Comparison of ENCODE assay signal across 9 cellular contexts in the genomic region with DNA sequence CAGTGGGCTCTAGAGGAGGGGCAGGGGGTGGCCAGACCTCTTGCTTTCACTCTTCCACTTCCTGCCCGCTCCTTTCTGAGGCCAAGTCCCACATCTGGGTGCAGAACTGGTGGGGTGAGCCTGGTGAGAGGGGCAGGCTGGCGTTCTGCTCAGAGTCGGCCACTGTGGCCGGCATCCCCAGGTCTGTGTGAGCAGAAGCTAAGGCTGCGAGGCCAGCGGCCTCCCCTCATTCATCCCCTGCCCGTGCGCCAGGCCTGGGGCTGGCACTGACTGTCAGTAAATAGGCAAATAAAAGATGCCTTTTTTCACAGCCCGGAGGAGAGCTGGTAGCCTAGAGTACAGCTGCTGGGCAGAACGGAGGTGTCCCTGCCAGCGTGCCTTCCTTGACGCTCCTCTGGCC. TPM values are rescaled to one million over a fixed set of nuclear protein-coding genes. Genes with fewer than 3 reads are reported as not detected.
DNase-seq lines count a peak whose midpoint lies in the region; ATAC-seq and TF ChIP-seq lines count a peak whose summit lies in the region.
"Had no signal": no experiment of that assay in that cellular context is flagged by ENCODE, and none has a peak within 500 bp of the region (broad histone marks: within the 10 kb centered on the region; RNA-seq: fewer than 3 reads in every experiment).

No MANE protein-coding gene starts in this region.

- H3K9me3 ChIP-seq in HCT116 (ENCODE audit: control insufficient read depth in 1 of 2, insufficient read depth in 1 of 2, low read depth in 1 of 2, low read length in 2 of 2): no peaks in the 10 kb centered on the region
- H3K9me3 ChIP-seq in muscle layer of duodenum (ENCODE audit: control insufficient read depth in 1 of 2, low read length in 2 of 2): no peaks in the 10 kb centered on the region
- no peaks in the 10 kb centered on the region for H3K9me3 ChIP-seq in tibial artery

- no peak for TF ChIP-seq POLR2A in HCT116 (IDR thresholded peaks at IDR 0.05; ENCODE audit: borderline replicate concordance, extremely low read depth, insufficient read depth, insufficient read length)

- ATAC-seq in HCT116 (no peak), GM21367 (IDR thresholded peaks at IDR 0.05; ENCODE audit: unreplicated experiment) (no peak), GM18861 (IDR thresholded peaks at IDR 0.05; ENCODE audit: unreplicated experiment) (no peak)

- no peaks in the 10 kb centered on the region for H3K36me3 ChIP-seq in ACC112 (ENCODE audit: insufficient read depth, low read length)
- H3K36me3 ChIP-seq in HCT116 (ENCODE audit: control insufficient read depth in 1 of 2, insufficient read depth in 2 of 2, low read length in 2 of 2): 0 out of 4 replicates have a peak, but pooled peaks cover 0 to 3% of the 10 kb centered on the region in 2 experiments
- H3K36me3 ChIP-seq in brain microvascular endothelial cell (replicated peaks): no peaks in the 10 kb centered on the region
- H3K36me3 ChIP-seq in muscle layer of duodenum (ENCODE audit: control insufficient read depth in 1 of 2, insufficient read depth in 2 of 2, low read length in 2 of 2): no peaks in the 10 kb centered on the region
- H3K36me3 ChIP-seq in tibial artery: peaks cover 0 to 6% (median 2%) of the 10 kb centered on the region in 3 donors

- CTCF ChIA-PET in HCT116 (lab: Charles Lee) (interaction anchor here (1.0 kb wide), 1 partner anchor 28 kb away, joined by 3 read pairs; no protein-coding TSS in a partner anchor), GM10248 (lab: Yijun Ruan, JAX) (interaction anchor here (0.7 to 3.4 kb wide), 8 partner anchors 8 to 68 kb away, joined by 3 to 15 read pairs (median 4); no protein-coding TSS in a partner anchor)

- in situ Hi-C loops in brain microvascular endothelial cell (cut with HindIII; ENCODE audit: low pct_ligation_motif_present, low sequenced_read_pairs): no loop called here

- intact Hi-C loops in HCT116 (cut with micrococcal nuclease) (no loop called here), tibial artery (cut with DNase I; ENCODE audit: low total_unique reads) (no loop called here)

- peaks cover 14% of the 10 kb centered on the region for H3K4me1 ChIP-seq in ACC112 (ENCODE audit: control insufficient read depth, insufficient read depth, low read length, unreplicated experiment)
- H3K4me1 ChIP-seq in HCT116 (ENCODE audit: control insufficient read depth in 1 of 2, insufficient read depth in 2 of 2, low read length in 2 of 2): peaks cover 21 to 32% of the 10 kb centered on the region in 2 experiments
- H3K4me1 ChIP-seq in muscle layer of duodenum (ENCODE audit: control insufficient read depth in 1 of 2, insufficient read depth in 2 of 2, low read length in 2 of 2): peaks cover 0 to 16% of the 10 kb centered on the region in 2 donors
- H3K4me1 ChIP-seq in tibial artery: peaks cover 0 to 24% (median 17%) of the 10 kb centered on the region in 4 donors

- no peaks in the 10 kb centered on the region for H4K20me1 ChIP-seq in HCT116 (ENCODE audit: insufficient read depth)

- peak overlapping the region; percentile 95 for H3K4me2 ChIP-seq in HCT116 (ENCODE audit: low read length)

- no peak overlapping the region for H2AFZ ChIP-seq in ACC112 (ENCODE audit: low read length, unreplicated experiment)
- no peak overlapping the region for H2AFZ ChIP-seq in HCT116 (ENCODE audit: low read depth, low read length, poor library complexity, severe bottlenecking)

- H3K27ac ChIP-seq in ACC112 (ENCODE audit: low read depth, low read length) (no peak overlapping the region), HCT116 (ENCODE audit: low read depth, low read length) (no peak overlapping the region; the same call in 1 of the 2 replicates), brain microvascular endothelial cell (no peak overlapping the region), muscle layer of duodenum (ENCODE audit: low read length) (no peak overlapping the region), tibial artery (no peak overlapping the region)

- no peak for DNase-seq in HCT116 (ENCODE audit: low read depth, low spot score)
- no peak for DNase-seq in brain microvascular endothelial cell
- no peak for DNase-seq in GM10248 (ENCODE audit: extremely low spot score)
- no peak for DNase-seq in tibial artery
- DNase-seq: NCI-H526 treated with DMSO at 0.1 percent for 48 hours had no signal

- H3K79me2 ChIP-seq in ACC112 (ENCODE audit: control insufficient read depth, insufficient read depth, low read length, unreplicated experiment) (peaks cover 3% of the 10 kb centered on the region), HCT116 (ENCODE audit: insufficient read depth, low read length) (peaks cover 45% of the 10 kb centered on the region)

- no peak for TF ChIP-seq RAD21 in HCT116 (IDR thresholded peaks at IDR 0.05; ENCODE audit: low read depth)

- TF ChIP-seq CTCF in HCT116 (IDR thresholded peaks at IDR 0.05 in 2 of 3, conservative IDR thresholded peaks at IDR 0.05 in 1 of 3; ENCODE audit: borderline replicate concordance in 1 of 3, insufficient read depth in 1 of 3, low read depth in 2 of 3, low read length in 2 of 3): no peak
- no peak for TF ChIP-seq CTCF in brain microvascular endothelial cell (IDR thresholded peaks at IDR 0.05; ENCODE audit: low read depth, low read length, missing control alignments)
- TF ChIP-seq CTCF in GM10248 (IDR thresholded peaks at IDR 0.05; ENCODE audit: control extremely low read depth, extremely low read depth, low read depth, missing control alignments): no peak
- no peak for TF ChIP-seq CTCF in tibial artery (IDR thresholded peaks at IDR 0.05)

- peak overlapping the region; percentile 75 for H3K9ac ChIP-seq in HCT116 (ENCODE audit: low read length)

- RAD21 ChIA-PET in HCT116 (lab: Charles Lee; ENCODE audit: low non-redundant PET in 1 of 2, low total read pairs in 2 of 2, uncharacterized antibody in 2 of 2, unreplicated experiment in 2 of 2): no interaction called here

- peak overlapping the region; percentile 82 for H3K4me3 ChIP-seq in ACC112 (ENCODE audit: low read depth, low read length)
- peak overlapping the region; percentile 67 to 82 for H3K4me3 ChIP-seq in HCT116 (replicated peaks in 1 of 2; ENCODE audit: low read depth in 1 of 2, low read length in 2 of 2)
- peak overlapping the region; percentile 60 for H3K4me3 ChIP-seq in brain microvascular endothelial cell (ENCODE audit: low read depth, low read length)
- H3K4me3 ChIP-seq in muscle layer of duodenum (ENCODE audit: low read depth in 1 of 2, low read length in 2 of 2): peak overlapping the region; percentile 33 to 71
- H3K4me3 ChIP-seq in tibial artery: peak overlapping the region in 1 of 2 donors; percentile 61

- no peaks in the 10 kb centered on the region for H3K9me2 ChIP-seq in HCT116 (ENCODE audit: insufficient read depth)

- H3K27me3 ChIP-seq in ACC112 (ENCODE audit: insufficient read depth, low read length) (0 out of 2 replicates have a peak, but pooled peaks cover 4% of the 10 kb centered on the region), HCT116 (ENCODE audit: insufficient read depth, low read length) (no peaks in the 10 kb centered on the region), brain microvascular endothelial cell (replicated peaks) (no peaks in the 10 kb centered on the region), muscle layer of duodenum (ENCODE audit: low read depth, low read length) (no peaks in the 10 kb centered on the region), tibial artery (no peaks in the 10 kb centered on the region)

- POLR2A ChIA-PET in HCT116 (lab: Charles Lee): no interaction called here
- POLR2A ChIA-PET in GM10248 (lab: Yijun Ruan, JAX): no interaction called here

- BruUV-seq in HCT116 (replicated peaks; lab: Mats Ljungman, UMichigan): no TSS peak

TF ChIP-seq in HCT116, 20 proteins besides CTCF, POLR2A, EP300 and RAD21:
- TF ChIP-seq SRF (IDR thresholded peaks at IDR 0.05; ENCODE audit: low read depth) (no peak), EZH2 (IDR thresholded peaks at IDR 0.05) (no peak), JUND (IDR thresholded peaks at IDR 0.05) (no peak), TCF7L2 (IDR thresholded peaks at IDR 0.05; ENCODE audit: borderline replicate concordance, extremely low read depth, insufficient read depth, insufficient read length) (no peak), ZNF274 (IDR thresholded peaks at IDR 0.05; ENCODE audit: low read depth, low read length) (no peak)
- TF ChIP-seq, protein P1, sequence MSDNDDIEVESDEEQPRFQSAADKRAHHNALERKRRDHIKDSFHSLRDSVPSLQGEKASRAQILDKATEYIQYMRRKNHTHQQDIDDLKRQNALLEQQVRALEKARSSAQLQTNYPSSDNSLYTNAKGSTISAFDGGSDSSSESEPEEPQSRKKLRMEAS (IDR thresholded peaks at IDR 0.05): no peak

RNA-seq across cellular contexts. Expression of a gene that starts 1.2 kb away (rescaled TPM):
- total RNA-seq in HCT116 (2021; ENCODE audit: unreplicated experiment): 109 TPM
- 105 and 108 TPM in 2 replicates for polyA plus RNA-seq in HCT116 (2012)

RNA-seq across cellular contexts. Expression of a gene that starts 26.6 kb away (rescaled TPM):
- total RNA-seq in HCT116 (2021; ENCODE audit: unreplicated experiment): 173 TPM
- polyA plus RNA-seq in HCT116 (2012): 213 and 219 TPM in 2 replicates

RNA-seq across cellular contexts. Expression of a gene that starts 31.1 kb away (rescaled TPM):
- total RNA-seq in HCT116 (2021; ENCODE audit: unreplicated experiment): 12.2 TPM
- polyA plus RNA-seq in HCT116 (2012): 9.9 and 12.5 TPM in 2 replicates
